19 cellular contexts compared by ENCODE assay signal in genomic region chr7:72080865-72081264, GRCh38.
"Had no signal": no experiment of that assay in that cellular context is flagged by ENCODE, and none has a peak within 500 bp of the region (broad histone marks: within the 10 kb centered on the region; RNA-seq: fewer than 3 reads in every experiment).

No MANE protein-coding gene starts in this region.

- H3K4me1 ChIP-seq: gastrocnemius medialis, tibial artery had no signal

- H3K27ac ChIP-seq: brain microvascular endothelial cell, gastrocnemius medialis, tibial artery had no signal

- H3K4me3 ChIP-seq: gastrocnemius medialis, tibial artery had no signal

- FAIRE-seq: endothelial cell of umbilical vein, islet of Langerhans, urothelium cell line had no signal

- H3K36me3 ChIP-seq: brain microvascular endothelial cell, gastrocnemius medialis, tibial artery had no signal

- H3K27me3 ChIP-seq: brain microvascular endothelial cell, gastrocnemius medialis, tibial artery had no signal

- DNase-seq: activated CD4-positive, alpha-beta T cell treated with anti-CD3 and anti-CD28 coated beads for 4 hours; activated CD4-positive, CD25-positive, alpha-beta regulatory T cell; activated CD8-positive, alpha-beta T cell treated with anti-CD3 and anti-CD28 coated beads for 36 hours; activated gamma-delta T cell treated with Interleukin-2 at 50 U/mL for 16 hours; anterior cingulate cortex; brain microvascular endothelial cell; effector CD8-positive, alpha-beta T cell; gastrocnemius medialis; mesenchymal stem cell; nucleus accumbens; posterior cingulate gyrus; stimulated activated CD4-positive, alpha-beta T cell treated with anti-CD3 and anti-CD28 coated beads, Interleukin-4, amount 100 ng/mL, for 24 hours; stimulated activated naive CD8-positive, alpha-beta T cell treated with anti-CD3 and anti-CD28 coated beads, Interleukin-15, Interleukin-2, amounts not matched to agents 100 U/mL and 50 U/mL, for 24 hours; substantia nigra; T1000; tibial artery had no signal

- ATAC-seq: activated CD8-positive, alpha-beta T cell treated with anti-CD3 and anti-CD28 coated beads for 36 hours; gastrocnemius medialis; stimulated activated naive CD8-positive, alpha-beta T cell treated with anti-CD3 and anti-CD28 coated beads, Interleukin-15, Interleukin-2, amounts not matched to agents 100 U/mL and 50 U/mL, for 24 hours had no signal

- H3K9me3 ChIP-seq: gastrocnemius medialis, tibial artery had no signal
